In the genomic region with DNA sequence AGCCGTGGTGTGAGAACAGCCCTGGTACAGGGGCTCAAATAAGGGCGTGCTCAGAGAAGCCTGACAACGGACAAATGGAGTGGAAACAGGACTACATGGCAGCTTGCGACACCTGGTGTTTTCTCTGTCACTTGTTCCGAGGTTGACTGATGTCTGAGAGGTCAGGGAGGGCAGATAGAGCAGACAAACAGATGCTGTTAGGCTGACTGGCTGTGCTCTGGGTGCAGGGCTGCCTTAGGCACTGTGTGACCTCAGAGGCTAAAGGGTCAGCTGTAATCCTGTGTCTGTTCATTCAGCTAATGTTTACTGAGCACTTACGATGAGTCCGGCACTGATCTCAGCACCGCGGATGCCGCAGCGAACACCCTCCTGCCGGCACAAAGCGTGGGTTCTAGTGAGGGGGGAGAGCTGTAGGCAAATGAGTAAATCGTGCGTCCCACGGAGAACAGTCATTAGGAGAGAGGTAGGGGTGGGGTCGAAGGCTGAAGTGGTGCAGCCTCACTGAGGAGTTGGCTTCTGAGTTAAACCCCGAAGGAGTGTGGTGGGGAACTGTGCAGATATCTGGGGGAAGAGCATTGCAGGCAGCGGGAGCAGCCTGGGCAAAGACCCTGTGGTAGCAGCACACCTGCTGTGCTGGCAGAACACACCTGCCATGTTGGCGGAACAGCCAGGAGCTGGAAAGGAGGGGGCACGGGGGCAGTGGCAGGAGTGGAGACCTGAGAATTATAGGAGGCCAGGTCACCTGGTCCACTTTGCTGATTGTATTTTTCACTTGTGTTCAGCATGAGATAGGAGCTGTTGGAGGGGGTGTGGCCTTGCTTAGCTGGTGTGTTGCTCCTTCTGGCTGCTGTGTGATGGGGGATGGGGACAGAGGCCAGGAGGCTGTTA, we compare ENCODE assay signal across 8 cellular contexts. TPM values are rescaled to one million over a fixed set of nuclear protein-coding genes. Genes with fewer than 3 reads are reported as not detected.
A peak's percentile ranks its signal among the peaks of the same experiment; 100 is the strongest.
DNase-seq lines count a peak whose midpoint lies in the region; ATAC-seq and TF ChIP-seq lines count a peak whose summit lies in the region.
"Had no signal": no experiment of that assay in that cellular context is flagged by ENCODE, and none has a peak within 500 bp of the region (broad histone marks: within the 10 kb centered on the region; RNA-seq: fewer than 3 reads in every experiment).

No MANE protein-coding gene starts in this region.

- H3K4me3 Mint-ChIP-seq in IgD-negative memory B cell (peak overlapping the region; percentile 54 to 93 (median 80)), memory B cell (peak overlapping the region; percentile 77)

- CTCF ChIA-PET in A673 (lab: Charles Lee), result no interaction called here

- H3K27ac Mint-ChIP-seq in IgD-negative memory B cell (peak overlapping the region; percentile 46 to 92 (median 50)), memory B cell (peak overlapping the region; percentile 56)

- DNase-seq in memory B cell (ENCODE audit: low spot score in 2 of 2) (peak; percentile 29 to 44), left ventricle myocardium inferior (no peak), A673 (ENCODE audit: low spot score) (no peak), testis (no peak)

- 79 to 81% methylated on average over 21 of the region's 21 CpGs for WGBS in testis, 2 donors

- H3K27me3 ChIP-seq in left ventricle myocardium inferior (ENCODE audit: low read depth) (no peaks in the 10 kb centered on the region), A673 (replicated peaks; ENCODE audit: insufficient read depth, low read depth, low read length, poor library complexity) (no peaks in the 10 kb centered on the region), testis (no peaks in the 10 kb centered on the region)

- H3K9me3 ChIP-seq in left ventricle myocardium inferior (replicated peaks), result no peaks in the 10 kb centered on the region
- no peaks in the 10 kb centered on the region for H3K9me3 ChIP-seq in A673 (ENCODE audit: low read depth, low read length, poor library complexity, severe bottlenecking)
- no peaks in the 10 kb centered on the region for H3K9me3 ChIP-seq in testis

- H3K27ac ChIP-seq in left ventricle myocardium inferior (replicated peaks), result no peak overlapping the region
- H3K27ac ChIP-seq in A673 (ENCODE audit: low read depth, low read length, poor library complexity, severe bottlenecking), result no peak overlapping the region
- no peak overlapping the region for H3K27ac ChIP-seq in testis

- peak; percentile 80 for ATAC-seq in GM18519 (IDR thresholded peaks at IDR 0.05; ENCODE audit: low FRiP score, unreplicated experiment)
- ATAC-seq in GM21717 (IDR thresholded peaks at IDR 0.05; ENCODE audit: unreplicated experiment), result peak; percentile 92
- ATAC-seq in memory B cell (ENCODE audit: low read depth), result peak; percentile 69

- H3K36me3 Mint-ChIP-seq in IgD-negative memory B cell (peaks cover 4% of the 10 kb centered on the region), memory B cell (peaks cover 16% of the 10 kb centered on the region)

- BruUV-seq in A673 (replicated peaks; lab: Mats Ljungman, UMichigan), result no TSS peak

- POLR2A ChIA-PET in A673 (lab: Charles Lee; ENCODE audit: low non-redundant PET), result no interaction called here

- H3K4me1 Mint-ChIP-seq in IgD-negative memory B cell (peaks cover 28 to 50% (median 39%) of the 10 kb centered on the region in 3 donors), memory B cell (peaks cover 44% of the 10 kb centered on the region)

- no peak for TF ChIP-seq POLR2A in testis (IDR thresholded peaks at IDR 0.05)

- H3K27me3 Mint-ChIP-seq in IgD-negative memory B cell (no peaks in the 10 kb centered on the region), memory B cell (no peaks in the 10 kb centered on the region)

- H3K4me1 ChIP-seq in left ventricle myocardium inferior (no peaks in the 10 kb centered on the region), A673 (ENCODE audit: insufficient read depth, low read length, poor library complexity, severe bottlenecking) (no peaks in the 10 kb centered on the region), testis (peaks cover 6% of the 10 kb centered on the region)

- intact Hi-C loops in left ventricle myocardium inferior (cut with micrococcal nuclease), result no loop called here
- intact Hi-C loops in A673 (cut with micrococcal nuclease; ENCODE audit: unreplicated experiment), result no loop called here
- intact Hi-C loops in testis (cut with DNase I; ENCODE audit: low total_unique reads), result no loop called here

- H3K36me3 ChIP-seq in left ventricle myocardium inferior (peaks cover 6% of the 10 kb centered on the region), A673 (ENCODE audit: insufficient read depth, low read length, poor library complexity, severe bottlenecking) (peaks cover 31% of the 10 kb centered on the region), testis (ENCODE audit: low read depth, missing control alignments) (no peaks in the 10 kb centered on the region)

- no peak overlapping the region for H3K4me3 ChIP-seq in left ventricle myocardium inferior
- H3K4me3 ChIP-seq in A673 (ENCODE audit: low read depth, low read length, poor library complexity, severe bottlenecking), result no peak overlapping the region
- no peak overlapping the region for H3K4me3 ChIP-seq in testis
- H3K4me3 ChIP-seq: skin epidermis had no signal

- H3K9me3 Mint-ChIP-seq in IgD-negative memory B cell (peaks cover 0 to 4% (median 0%) of the 10 kb centered on the region in 3 donors), memory B cell (no peaks in the 10 kb centered on the region)

- TF ChIP-seq CTCF in left ventricle myocardium inferior (IDR thresholded peaks at IDR 0.05; ENCODE audit: borderline replicate concordance) (no peak), A673 (conservative IDR thresholded peaks at IDR 0.05; ENCODE audit: low read depth, low read length) (no peak), testis (IDR thresholded peaks at IDR 0.05) (no peak)

RNA-seq across cellular contexts. Expression of gene GPT2, which starts 35.0 kb away (rescaled TPM):
- 5.0 TPM for polyA plus RNA-seq in IgD-negative memory B cell
- total RNA-seq in left ventricle myocardium inferior, result 17.8 TPM
- total RNA-seq in A673 (2021), result 38.8 and 53.7 TPM in 2 replicates
- 10 to 100 TPM; 46.6 to 80.6 TPM for total RNA-seq in testis
- 38.8 TPM for polyA plus RNA-seq in testis (ENCODE audit: insufficient read depth, low read depth, low replicate concordance)

RNA-seq across cellular contexts. Expression of gene DNAJA2, which starts 54.3 kb away (rescaled TPM):
- 76.2 TPM for polyA plus RNA-seq in IgD-negative memory B cell
- total RNA-seq in left ventricle myocardium inferior, result 90.8 TPM
- 82.5 and 85.2 TPM in 2 replicates for total RNA-seq in A673 (2021)
- 10 to 100 TPM; 51.5 to 68.4 TPM for total RNA-seq in testis
- polyA plus RNA-seq in testis (ENCODE audit: insufficient read depth, low read depth, low replicate concordance), result 94.5 TPM

Comparison
In these comparisons a context has a peak if more than half of its experiments do, and no peak if none do; other contexts are left out.
1. DNase-seq: peak in memory B cell (2 of 2); none in left ventricle myocardium inferior (single experiment), A673 (single experiment) and testis (single experiment).
2. Peak in every context shown above with its lines, with median percentiles within 50 percentile points of each other: ATAC-seq.